In genomic region chr17:76405967-76406647, GRCh38 we compare ENCODE assay signal across 1 cellular context.
A peak's percentile ranks its signal among the peaks of the same experiment; 100 is the strongest.
TF ChIP-seq lines count a peak whose summit lies in the region.

No MANE protein-coding gene starts in this region.

TF ChIP-seq in HEK293, 187 proteins besides CTCF, POLR2A, EP300 and RAD21 (continued from another document):
- TF ChIP-seq PRDM10 (tag by site-specific recombination; IDR thresholded peaks at IDR 0.05) (peak; percentile 67), GLIS1 (tag by site-specific recombination; IDR thresholded peaks at IDR 0.05) (peak; percentile 86), ZBTB44 (tag by site-specific recombination; IDR thresholded peaks at IDR 0.05) (peak; percentile 65; the same call in 1 of the 2 replicates), FEZF1 (tag by site-specific recombination; IDR thresholded peaks at IDR 0.05) (peak; percentile 66), ZNF394 (tag by site-specific recombination; IDR thresholded peaks at IDR 0.05; ENCODE audit: borderline replicate concordance) (peak; percentile 53; the same call in 1 of the 2 replicates), ZFP69B (tag by site-specific recombination; IDR thresholded peaks at IDR 0.05) (no peak), ZNF514 (tag by site-specific recombination; IDR thresholded peaks at IDR 0.05) (no peak), ZNF10 (tag by site-specific recombination; IDR thresholded peaks at IDR 0.05) (peak; percentile 80), ZIC2 (tag by site-specific recombination; IDR thresholded peaks at IDR 0.05) (peak; percentile 88), IKZF3 (tag by site-specific recombination; IDR thresholded peaks at IDR 0.05) (peak; percentile 43), ZNF223 (tag by site-specific recombination; IDR thresholded peaks at IDR 0.05) (peak; percentile 60; the same call in 1 of the 2 replicates), ZNF366 (tag by site-specific recombination; conservative IDR thresholded peaks at IDR 0.05) (no peak), ZBTB8A (tag by site-specific recombination; IDR thresholded peaks at IDR 0.05) (peak; percentile 83), ZFP3 (tag by site-specific recombination; IDR thresholded peaks at IDR 0.05; ENCODE audit: low read depth) (no peak), ZNF335 (tag by site-specific recombination; conservative IDR thresholded peaks at IDR 0.05) (no peak)
- TF ChIP-seq, protein P1, sequence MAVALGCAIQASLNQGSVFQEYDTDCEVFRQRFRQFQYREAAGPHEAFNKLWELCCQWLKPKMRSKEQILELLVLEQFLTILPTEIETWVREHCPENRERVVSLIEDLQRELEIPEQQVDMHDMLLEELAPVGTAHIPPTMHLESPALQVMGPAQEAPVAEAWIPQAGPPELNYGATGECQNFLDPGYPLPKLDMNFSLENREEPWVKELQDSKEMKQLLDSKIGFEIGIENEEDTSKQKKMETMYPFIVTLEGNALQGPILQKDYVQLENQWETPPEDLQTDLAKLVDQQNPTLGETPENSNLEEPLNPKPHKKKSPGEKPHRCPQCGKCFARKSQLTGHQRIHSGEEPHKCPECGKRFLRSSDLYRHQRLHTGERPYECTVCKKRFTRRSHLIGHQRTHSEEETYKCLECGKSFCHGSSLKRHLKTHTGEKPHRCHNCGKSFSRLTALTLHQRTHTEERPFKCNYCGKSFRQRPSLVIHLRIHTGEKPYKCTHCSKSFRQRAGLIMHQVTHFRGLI (tag by site-specific recombination; IDR thresholded peaks at IDR 0.05), result peak; percentile 78
